13 cellular contexts compared by ENCODE assay signal in genomic region chr15:89492111-89492641, GRCh38. TPM values are rescaled to one million over a fixed set of nuclear protein-coding genes. Genes with fewer than 3 reads are reported as not detected.
DNase-seq lines count a peak whose midpoint lies in the region; ATAC-seq and TF ChIP-seq lines count a peak whose summit lies in the region.
"Had no signal": no experiment of that assay in that cellular context is flagged by ENCODE, and none has a peak within 500 bp of the region (broad histone marks: within the 10 kb centered on the region; RNA-seq: fewer than 3 reads in every experiment).

No MANE protein-coding gene starts in this region.

- H3K9me3 ChIP-seq in mammary epithelial cell (replicated peaks; ENCODE audit: insufficient read depth, low read length): no peaks in the 10 kb centered on the region
- no peaks in the 10 kb centered on the region for H3K9me3 ChIP-seq in CD4-positive, alpha-beta memory T cell (ENCODE audit: control insufficient read depth in 1 of 2, low read length in 2 of 2)

- peak; percentile 31 for DNase-seq in activated CD4-positive, alpha-beta memory T cell treated with anti-CD3 and anti-CD28 coated beads for 36 hours
- DNase-seq in activated CD4-positive, alpha-beta memory T cell treated with anti-CD3 and anti-CD28 coated beads, Interleukin-2, amount 10 ng/mL, durations not matched to agents 7 days and 5 days: no peak
- DNase-seq in KBM-7: peak; percentile 48
- no peak for DNase-seq in mammary epithelial cell
- no peak for DNase-seq in osteocyte (ENCODE audit: extremely low spot score, unreplicated experiment)
- DNase-seq in CD4-positive, alpha-beta memory T cell: no peak
- DNase-seq: activated CD4-positive, alpha-beta T cell treated with anti-CD3 and anti-CD28 coated beads for 1 hour; COR-L47; mesenchymal stem cell had no signal

- no peak overlapping the region for H3K9ac ChIP-seq in mammary epithelial cell (ENCODE audit: insufficient read depth, low read length)

- no peaks in the 10 kb centered on the region for H3K36me3 ChIP-seq in mammary epithelial cell (ENCODE audit: insufficient read depth, low read length)
- H3K36me3 ChIP-seq in CD4-positive, alpha-beta memory T cell (ENCODE audit: insufficient read depth, low read length): no peaks in the 10 kb centered on the region

- H3K27me3 Mint-ChIP-seq in activated CD4-positive, alpha-beta memory T cell treated with anti-CD3 and anti-CD28 coated beads for 36 hours: peaks cover 53% of the 10 kb centered on the region
- H3K27me3 Mint-ChIP-seq in activated CD4-positive, alpha-beta memory T cell treated with anti-CD3 and anti-CD28 coated beads, Interleukin-2, amount 10 ng/mL, durations not matched to agents 7 days and 5 days: peaks cover 51% of the 10 kb centered on the region
- peaks cover 54% of the 10 kb centered on the region for H3K27me3 Mint-ChIP-seq in osteocyte (ENCODE audit: unreplicated experiment)
- H3K27me3 Mint-ChIP-seq in CD4-positive, alpha-beta memory T cell: peaks cover 34 to 48% of the 10 kb centered on the region in 2 donors

- intact Hi-C loops in activated CD4-positive, alpha-beta memory T cell treated with anti-CD3 and anti-CD28 coated beads for 36 hours (cut with micrococcal nuclease): no loop called here
- intact Hi-C loops in mammary epithelial cell (cut with micrococcal nuclease): no loop called here
- intact Hi-C loops in CD4-positive, alpha-beta memory T cell (cut with micrococcal nuclease): no loop called here

- H3K27me3 ChIP-seq in mammary epithelial cell (ENCODE audit: insufficient read depth, low read length): no peaks in the 10 kb centered on the region
- H3K27me3 ChIP-seq in CD4-positive, alpha-beta memory T cell (ENCODE audit: insufficient read depth, low read length): peaks cover 20% of the 10 kb centered on the region

- BruUV-seq in mammary epithelial cell (replicated peaks; lab: Mats Ljungman, UMichigan): no TSS peak

- POLR2A ChIA-PET in activated CD4-positive, alpha-beta memory T cell treated with anti-CD3 and anti-CD28 coated beads for 36 hours (lab: Charles Lee): no interaction called here
- POLR2A ChIA-PET in activated CD4-positive, alpha-beta memory T cell treated with anti-CD3 and anti-CD28 coated beads, Interleukin-2, amount 10 ng/mL, durations not matched to agents 7 days and 5 days (lab: Charles Lee): no interaction called here
- POLR2A ChIA-PET in CD4-positive, alpha-beta memory T cell (lab: Charles Lee; ENCODE audit: partially characterized antibody): no interaction called here

- CTCF ChIA-PET in activated CD4-positive, alpha-beta memory T cell treated with anti-CD3 and anti-CD28 coated beads for 36 hours (lab: Charles Lee): interaction anchor here (1.1 to 1.3 kb wide), 3 partner anchors 8 to 63 kb away, joined by 3 to 4 read pairs (median 4); no protein-coding TSS in a partner anchor
- CTCF ChIA-PET in activated CD4-positive, alpha-beta memory T cell treated with anti-CD3 and anti-CD28 coated beads, Interleukin-2, amount 10 ng/mL, durations not matched to agents 7 days and 5 days (lab: Charles Lee): no interaction called here
- CTCF ChIA-PET in mammary epithelial cell (lab: Charles Lee; ENCODE audit: low non-redundant PET): no interaction called here
- CTCF ChIA-PET in CD4-positive, alpha-beta memory T cell (lab: Charles Lee; ENCODE audit: partially characterized antibody): interaction anchor here (1.0 kb wide), 1 partner anchor 10 kb away, joined by 3 read pairs; no protein-coding TSS in a partner anchor

- no peak overlapping the region for H3K27ac Mint-ChIP-seq in activated CD4-positive, alpha-beta memory T cell treated with anti-CD3 and anti-CD28 coated beads for 36 hours
- no peak overlapping the region for H3K27ac Mint-ChIP-seq in activated CD4-positive, alpha-beta memory T cell treated with anti-CD3 and anti-CD28 coated beads, Interleukin-2, amount 10 ng/mL, durations not matched to agents 7 days and 5 days
- no peak overlapping the region for H3K27ac Mint-ChIP-seq in osteocyte (ENCODE audit: unreplicated experiment)
- no peak overlapping the region for H3K27ac Mint-ChIP-seq in CD4-positive, alpha-beta memory T cell

- in situ Hi-C loops in KBM-7 (cut with MboI; ENCODE audit: low pct_unique_long_range_greater_than_20kb, low sequenced_read_pairs): no loop called here
- in situ Hi-C loops in mammary epithelial cell (cut with MboI; ENCODE audit: low sequenced_read_pairs in 2 of 2): loop anchor here (10.0 kb wide), 1 partner anchor 63 kb away; no protein-coding TSS in a partner anchor

- H2AFZ ChIP-seq in mammary epithelial cell (ENCODE audit: low read depth, low read length): no peak overlapping the region

- dilution Hi-C loops in mammary epithelial cell (cut with HindIII; ENCODE audit: low sequenced_read_pairs): no loop called here

- peak; percentile 32 to 66 for TF ChIP-seq CTCF in mammary epithelial cell (conservative IDR thresholded peaks at IDR 0.05 in 1 of 2, IDR thresholded peaks at IDR 0.05 in 1 of 2; ENCODE audit: extremely low read depth in 1 of 2, insufficient read depth in 1 of 2, low read depth in 1 of 2, low read length in 2 of 2)
- TF ChIP-seq CTCF in osteocyte (IDR thresholded peaks at IDR 0.05): peak; percentile 40

- H3K27ac ChIP-seq in mammary epithelial cell (ENCODE audit: insufficient read depth, low read depth, low read length): no peak overlapping the region
- H3K27ac ChIP-seq in CD4-positive, alpha-beta memory T cell (ENCODE audit: low read depth, low read length): no peak overlapping the region

- no peak overlapping the region for H3K4me3 Mint-ChIP-seq in activated CD4-positive, alpha-beta memory T cell treated with anti-CD3 and anti-CD28 coated beads for 36 hours
- H3K4me3 Mint-ChIP-seq in activated CD4-positive, alpha-beta memory T cell treated with anti-CD3 and anti-CD28 coated beads, Interleukin-2, amount 10 ng/mL, durations not matched to agents 7 days and 5 days: no peak overlapping the region
- no peak overlapping the region for H3K4me3 Mint-ChIP-seq in osteocyte (ENCODE audit: unreplicated experiment)
- H3K4me3 Mint-ChIP-seq in CD4-positive, alpha-beta memory T cell: no peak overlapping the region

- ATAC-seq in GM19023 (IDR thresholded peaks at IDR 0.05; ENCODE audit: unreplicated experiment) (no peak), HG03521 (IDR thresholded peaks at IDR 0.05; ENCODE audit: unreplicated experiment) (no peak)

- peaks cover 6% of the 10 kb centered on the region for H3K4me1 Mint-ChIP-seq in activated CD4-positive, alpha-beta memory T cell treated with anti-CD3 and anti-CD28 coated beads for 36 hours (ENCODE audit: low read depth)
- H3K4me1 Mint-ChIP-seq in activated CD4-positive, alpha-beta memory T cell treated with anti-CD3 and anti-CD28 coated beads, Interleukin-2, amount 10 ng/mL, durations not matched to agents 7 days and 5 days: peaks cover 5% of the 10 kb centered on the region
- H3K4me1 Mint-ChIP-seq in osteocyte (ENCODE audit: unreplicated experiment): peaks cover 5% of the 10 kb centered on the region
- peaks cover 4 to 14% (median 7%) of the 10 kb centered on the region in 4 donors for H3K4me1 Mint-ChIP-seq in CD4-positive, alpha-beta memory T cell

- no peaks in the 10 kb centered on the region for H4K20me1 ChIP-seq in mammary epithelial cell (ENCODE audit: insufficient read depth, low read length)

- peaks cover 15% of the 10 kb centered on the region for H3K4me1 ChIP-seq in mammary epithelial cell (ENCODE audit: insufficient read depth, low read length)
- H3K4me1 ChIP-seq in CD4-positive, alpha-beta memory T cell (ENCODE audit: insufficient read depth, low read length): no peaks in the 10 kb centered on the region

- H3K4me2 ChIP-seq in mammary epithelial cell (ENCODE audit: insufficient read depth, low read depth, low read length): no peak overlapping the region

- no peaks in the 10 kb centered on the region for H3K36me3 Mint-ChIP-seq in activated CD4-positive, alpha-beta memory T cell treated with anti-CD3 and anti-CD28 coated beads for 36 hours
- H3K36me3 Mint-ChIP-seq in activated CD4-positive, alpha-beta memory T cell treated with anti-CD3 and anti-CD28 coated beads, Interleukin-2, amount 10 ng/mL, durations not matched to agents 7 days and 5 days (ENCODE audit: low read depth): no peaks in the 10 kb centered on the region
- H3K36me3 Mint-ChIP-seq in osteocyte (ENCODE audit: unreplicated experiment): no peaks in the 10 kb centered on the region
- no peaks in the 10 kb centered on the region for H3K36me3 Mint-ChIP-seq in CD4-positive, alpha-beta memory T cell

- 46% methylated on average over 4 of the region's 5 CpGs for WGBS in mammary epithelial cell (ENCODE audit: low coverage, missing lambda C conversion rate)

- H3K4me3 ChIP-seq in mammary epithelial cell (replicated peaks in 1 of 3; ENCODE audit: insufficient read depth in 1 of 3, low read depth in 2 of 3, low read length in 3 of 3): no peak overlapping the region
- H3K4me3 ChIP-seq in CD4-positive, alpha-beta memory T cell (ENCODE audit: low read length in 2 of 2): no peak overlapping the region

- H3K79me2 ChIP-seq in mammary epithelial cell (ENCODE audit: insufficient read depth, low read length): no peaks in the 10 kb centered on the region

- no peaks in the 10 kb centered on the region for H3K9me3 Mint-ChIP-seq in activated CD4-positive, alpha-beta memory T cell treated with anti-CD3 and anti-CD28 coated beads for 36 hours
- no peaks in the 10 kb centered on the region for H3K9me3 Mint-ChIP-seq in activated CD4-positive, alpha-beta memory T cell treated with anti-CD3 and anti-CD28 coated beads, Interleukin-2, amount 10 ng/mL, durations not matched to agents 7 days and 5 days
- H3K9me3 Mint-ChIP-seq in osteocyte (ENCODE audit: unreplicated experiment): no peaks in the 10 kb centered on the region
- no peaks in the 10 kb centered on the region for H3K9me3 Mint-ChIP-seq in CD4-positive, alpha-beta memory T cell

RNA-seq across cellular contexts. Expression of gene RHCG, which starts 4.2 kb away (rescaled TPM):
- not detected for total RNA-seq in activated CD4-positive, alpha-beta memory T cell treated with anti-CD3 and anti-CD28 coated beads for 36 hours
- total RNA-seq in activated CD4-positive, alpha-beta memory T cell treated with anti-CD3 and anti-CD28 coated beads, Interleukin-2, amount 10 ng/mL, durations not matched to agents 7 days and 5 days: not detected
- total RNA-seq in mammary epithelial cell (1 to 10 TPM in 1 of 2 donors, under 1 TPM in 1; 0.89 to 2.5 TPM), osteocyte (not detected in 2 replicates)
- polyA plus RNA-seq in mammary epithelial cell: 1.5 TPM
- 3.3 TPM for polyA minus RNA-seq in mammary epithelial cell
- total RNA-seq in CD4-positive, alpha-beta memory T cell: not detected
- not detected for polyA plus RNA-seq in CD4-positive, alpha-beta memory T cell
- total RNA-seq: dermis microvascular lymphatic vessel endothelial cell, LHCN-M2 had no signal

Comparison
In these comparisons a context has a peak if more than half of its experiments do, and no peak if none do; other contexts are left out.
1. DNase-seq: peak in activated CD4-positive, alpha-beta memory T cell treated with anti-CD3 and anti-CD28 coated beads for 36 hours (single experiment) and KBM-7 (single experiment); none in activated CD4-positive, alpha-beta memory T cell treated with anti-CD3 and anti-CD28 coated beads, Interleukin-2, amount 10 ng/mL, durations not matched to agents 7 days and 5 days (single experiment), mammary epithelial cell (single experiment), osteocyte (single experiment) and CD4-positive, alpha-beta memory T cell (0 of 5).
2. CTCF ChIA-PET loops: an anchor here in activated CD4-positive, alpha-beta memory T cell treated with anti-CD3 and anti-CD28 coated beads for 36 hours (1.1 to 1.3 kb wide) and CD4-positive, alpha-beta memory T cell (1.0 kb wide); none called in activated CD4-positive, alpha-beta memory T cell treated with anti-CD3 and anti-CD28 coated beads, Interleukin-2, amount 10 ng/mL, durations not matched to agents 7 days and 5 days and mammary epithelial cell.